Comparison of ENCODE assay signal across 21 cellular contexts in genomic region chr12:21690704-21691368, GRCh38.
"Had no signal": no experiment of that assay in that cellular context is flagged by ENCODE, and none has a peak within 500 bp of the region (broad histone marks: within the 10 kb centered on the region; RNA-seq: fewer than 3 reads in every experiment).

No MANE protein-coding gene starts in this region.

- H3K36me3 Mint-ChIP-seq: brain, mesothelial cell of epicardium had no signal

- H3K27me3 ChIP-seq: esophagus muscularis mucosa, ovary, transverse colon had no signal

- ATAC-seq: left ventricle myocardium superior; natural killer cell treated with Interleukin-12 subunit alpha and Interleukin-12 subunit beta and Interleukin-15 and Interleukin-18, amount 100 ng/mL, for 72 hours; stimulated activated naive B cell treated with anti-CD40 and anti-IgM and Interleukin-4, amounts not matched to agents 10 μg/mL and 1 μg/mL and 100 μg/mL, for 72 hours had no signal

- H3K36me3 ChIP-seq: esophagus muscularis mucosa, ovary, prostate gland, transverse colon had no signal

- H3K4me1 Mint-ChIP-seq: brain; mesothelial cell of epicardium; stimulated activated naive B cell treated with anti-CD40 and anti-IgM and Interleukin-4, amounts not matched to agents 10 μg/mL and 1 μg/mL and 100 μg/mL, for 72 hours had no signal

- DNase-seq: activated CD4-positive, alpha-beta T cell treated with anti-CD3 and anti-CD28 coated beads for 4 hours; activated CD8-positive, alpha-beta memory T cell treated with anti-CD3 and anti-CD28 coated beads for 24 hours; activated CD8-positive, alpha-beta memory T cell treated with anti-CD3 and anti-CD28 coated beads, Interleukin-2, amount 50 U/mL, for 4 hours; aorta; dermis blood vessel endothelial cell; head of caudate nucleus; hypothalamus; left ventricle myocardium superior; mammary epithelial cell; ovary; stimulated activated CD4-positive, alpha-beta T cell treated with anti-CD3 and anti-CD28 coated beads, Interleukin-2, amount 100 ng/mL, for 48 hours; stimulated activated CD8-positive, alpha-beta memory T cell treated with anti-CD3 and anti-CD28 coated beads, Interleukin-4, amount 100 ng/mL, for 48 hours; stimulated activated naive B cell treated with anti-CD40 and anti-IgM and Interleukin-4, amounts not matched to agents 10 μg/mL and 1 μg/mL and 100 μg/mL, for 72 hours; SW 1271; T-helper 9 cell; transverse colon had no signal

- H3K27ac Mint-ChIP-seq: brain; mesothelial cell of epicardium; natural killer cell treated with Interleukin-12 subunit alpha and Interleukin-12 subunit beta and Interleukin-15 and Interleukin-18, amount 100 ng/mL, for 72 hours; stimulated activated naive B cell treated with anti-CD40 and anti-IgM and Interleukin-4, amounts not matched to agents 10 μg/mL and 1 μg/mL and 100 μg/mL, for 72 hours had no signal

- H3K4me3 ChIP-seq: esophagus muscularis mucosa, ovary, prostate gland, transverse colon had no signal

- H3K27me3 Mint-ChIP-seq: brain; stimulated activated naive B cell treated with anti-CD40 and anti-IgM and Interleukin-4, amounts not matched to agents 10 μg/mL and 1 μg/mL and 100 μg/mL, for 72 hours had no signal

- H3K27ac ChIP-seq: esophagus muscularis mucosa, ovary, prostate gland, transverse colon had no signal

- H3K4me3 Mint-ChIP-seq: brain; mesothelial cell of epicardium; natural killer cell treated with Interleukin-12 subunit alpha and Interleukin-12 subunit beta and Interleukin-15 and Interleukin-18, amount 100 ng/mL, for 72 hours; stimulated activated naive B cell treated with anti-CD40 and anti-IgM and Interleukin-4, amounts not matched to agents 10 μg/mL and 1 μg/mL and 100 μg/mL, for 72 hours had no signal

- H3K9me3 ChIP-seq: ovary, prostate gland had no signal

- H3K4me1 ChIP-seq: esophagus muscularis mucosa, prostate gland, transverse colon had no signal
